Comparison of ENCODE assay signal across 1 cellular context in genomic region chr11:66328307-66329144, GRCh38.
TF ChIP-seq lines count a peak whose summit lies in the region.

No MANE protein-coding gene starts in this region.

TF ChIP-seq in HepG2, 621 proteins besides CTCF, POLR2A, EP300 and RAD21 (continued from another document and continues in another):
- TF ChIP-seq PREB (CRISPR knock-in tag; IDR thresholded peaks at IDR 0.05) (no peak), HNF4A (CRISPR knock-in tag; IDR thresholded peaks at IDR 0.05) (peak; percentile 56), ZFAT (CRISPR knock-in tag; conservative IDR thresholded peaks at IDR 0.05) (no peak), HIVEP1 (CRISPR knock-in tag; IDR thresholded peaks at IDR 0.05) (peak; percentile 66; the same call in 1 of the 2 replicates), ZBTB33 (CRISPR knock-in tag; IDR thresholded peaks at IDR 0.05) (peak; percentile 68; the same call in 1 of the 2 replicates), ZNF207 (IDR thresholded peaks at IDR 0.05; ENCODE audit: borderline replicate concordance) (no peak), SIX4 (CRISPR knock-in tag; IDR thresholded peaks at IDR 0.05) (no peak), AGO2 (optimal IDR thresholded peaks at IDR 0.05; ENCODE audit: low read depth, low read length) (no peak), GABPA (IDR thresholded peaks at IDR 0.05; ENCODE audit: low read depth, low read length) (no peak), GABPA (CRISPR knock-in tag; IDR thresholded peaks at IDR 0.05; ENCODE audit: low read depth) (peak; percentile 56), MAFG (CRISPR knock-in tag; IDR thresholded peaks at IDR 0.05) (no peak), YEATS4 (CRISPR knock-in tag; IDR thresholded peaks at IDR 0.05; ENCODE audit: borderline replicate concordance) (peak; percentile 93), FOXK1 (CRISPR knock-in tag; IDR thresholded peaks at IDR 0.05; ENCODE audit: borderline replicate concordance, low read depth) (peak; percentile 57; the same call in 1 of the 2 replicates), TEF (CRISPR knock-in tag; IDR thresholded peaks at IDR 0.05) (no peak), SATB2 (CRISPR knock-in tag; IDR thresholded peaks at IDR 0.05) (no peak), RBFOX2 (IDR thresholded peaks at IDR 0.05; ENCODE audit: low read depth, low read length) (no peak), ZNF781 (CRISPR knock-in tag; IDR thresholded peaks at IDR 0.05; ENCODE audit: borderline replicate concordance, not compliant biosample characterization) (no peak), MBD4 (IDR thresholded peaks at IDR 0.05; ENCODE audit: borderline replicate concordance, low read length) (no peak), ZUFSP (CRISPR knock-in tag; IDR thresholded peaks at IDR 0.05; ENCODE audit: borderline replicate concordance) (no peak), NAIF1 (CRISPR knock-in tag; IDR thresholded peaks at IDR 0.05; ENCODE audit: borderline replicate concordance) (0 out of 2 replicates have a peak, but pooled peaks have one; percentile 68), MTF2 (CRISPR knock-in tag; IDR thresholded peaks at IDR 0.05; ENCODE audit: borderline replicate concordance) (no peak), SIX1 (CRISPR knock-in tag; IDR thresholded peaks at IDR 0.05; ENCODE audit: borderline replicate concordance) (no peak), ZBTB20 (CRISPR knock-in tag; IDR thresholded peaks at IDR 0.05; ENCODE audit: borderline replicate concordance, low read depth) (no peak), ZNF75D (CRISPR knock-in tag; IDR thresholded peaks at IDR 0.05; ENCODE audit: borderline replicate concordance) (no peak), MXD3 (CRISPR knock-in tag; IDR thresholded peaks at IDR 0.05) (peak; percentile 75), ZNF598 (CRISPR knock-in tag; IDR thresholded peaks at IDR 0.05; ENCODE audit: borderline replicate concordance) (no peak), MNT (IDR thresholded peaks at IDR 0.05) (peak; percentile 67), ARID2 (CRISPR knock-in tag; IDR thresholded peaks at IDR 0.05; ENCODE audit: borderline replicate concordance) (no peak), KAT7 (CRISPR knock-in tag; IDR thresholded peaks at IDR 0.05; ENCODE audit: borderline replicate concordance) (no peak), PLSCR1 (CRISPR knock-in tag; IDR thresholded peaks at IDR 0.05; ENCODE audit: borderline replicate concordance) (no peak), MAFF (IDR thresholded peaks at IDR 0.05; ENCODE audit: low read depth, low read length) (no peak), ETS1 (CRISPR knock-in tag; IDR thresholded peaks at IDR 0.05) (no peak), ZNF772 (CRISPR knock-in tag; IDR thresholded peaks at IDR 0.05) (no peak; the same call in 1 of the 2 replicates), TCF7L2 (IDR thresholded peaks at IDR 0.05; ENCODE audit: low read depth, low read length) (no peak), SMARCC2 (IDR thresholded peaks at IDR 0.05) (no peak), ESRRA (CRISPR knock-in tag; IDR thresholded peaks at IDR 0.05; ENCODE audit: low read depth) (peak; percentile 57; the same call in 1 of the 2 replicates), GRHL1 (CRISPR knock-in tag; conservative IDR thresholded peaks at IDR 0.05) (no peak), STAT5B (CRISPR knock-in tag; IDR thresholded peaks at IDR 0.05) (no peak), ZIK1 (CRISPR knock-in tag; IDR thresholded peaks at IDR 0.05; ENCODE audit: borderline replicate concordance, low read depth) (0 out of 2 replicates have a peak, but pooled peaks have one; percentile 32), LCORL (IDR thresholded peaks at IDR 0.05) (no peak), LCORL (CRISPR knock-in tag; IDR thresholded peaks at IDR 0.05) (peak; percentile 91), ZNF326 (CRISPR knock-in tag; IDR thresholded peaks at IDR 0.05; ENCODE audit: borderline replicate concordance) (no peak), ZNF703 (CRISPR knock-in tag; IDR thresholded peaks at IDR 0.05; ENCODE audit: borderline replicate concordance) (no peak), ZBTB7B (CRISPR knock-in tag; IDR thresholded peaks at IDR 0.05) (peak; percentile 87), ZNF331 (CRISPR knock-in tag; IDR thresholded peaks at IDR 0.05) (peak; percentile 89; the same call in 1 of the 2 replicates), KDM6A (CRISPR knock-in tag; IDR thresholded peaks at IDR 0.05; ENCODE audit: low read depth) (no peak), MYNN (CRISPR knock-in tag; IDR thresholded peaks at IDR 0.05; ENCODE audit: low read depth) (no peak), ATF1 (CRISPR knock-in tag; IDR thresholded peaks at IDR 0.05) (no peak), FLYWCH1 (CRISPR knock-in tag; IDR thresholded peaks at IDR 0.05) (no peak), ZNF660 (CRISPR knock-in tag; IDR thresholded peaks at IDR 0.05; ENCODE audit: borderline replicate concordance, low read depth) (no peak), MEIS2 (CRISPR knock-in tag; IDR thresholded peaks at IDR 0.05) (peak; percentile 79; the same call in 1 of the 2 replicates), MAX (IDR thresholded peaks at IDR 0.05) (peak; percentile 99), ZNF333 (CRISPR knock-in tag; IDR thresholded peaks at IDR 0.05; ENCODE audit: borderline replicate concordance) (0 out of 2 replicates have a peak, but pooled peaks have one; percentile 26), ZSCAN5A (CRISPR knock-in tag; IDR thresholded peaks at IDR 0.05; ENCODE audit: borderline replicate concordance) (peak; percentile 82; the same call in 1 of the 2 replicates), ZNF512 (CRISPR knock-in tag; IDR thresholded peaks at IDR 0.05) (no peak)
